Comparison of ENCODE assay signal across 1 cellular context in the genomic region with DNA sequence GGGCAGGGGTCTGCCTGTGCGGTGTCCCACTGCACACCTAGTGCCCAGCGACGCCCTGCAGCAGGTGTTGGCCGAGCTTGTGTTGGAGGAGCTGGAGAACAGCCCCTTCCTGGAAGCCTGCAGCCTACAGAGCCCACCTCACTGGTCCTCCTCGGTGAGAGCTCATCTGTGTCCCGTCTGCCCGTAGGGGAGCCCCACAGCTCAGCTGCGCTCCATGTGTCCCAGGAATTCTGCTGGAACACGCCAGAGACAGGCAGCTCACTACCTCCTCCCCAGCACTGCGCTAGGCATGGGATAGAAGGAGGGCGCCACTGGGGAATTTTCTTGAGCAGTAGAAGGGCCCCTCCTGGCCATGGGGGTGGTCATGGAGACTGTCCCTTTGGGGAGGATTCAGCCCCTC.
TF ChIP-seq lines count a peak whose summit lies in the region.

No MANE protein-coding gene starts in this region.

TF ChIP-seq in HepG2, 621 proteins besides CTCF, POLR2A, EP300 and RAD21:
- TF ChIP-seq BORCS8-MEF2B (CRISPR knock-in tag; IDR thresholded peaks at IDR 0.05) (0 out of 2 replicates have a peak, but pooled peaks have one; percentile 20), RCOR2 (CRISPR knock-in tag; IDR thresholded peaks at IDR 0.05) (no peak)
